ENCODE assay signal across 16 cellular contexts in genomic region chr18:63283305-63283704, GRCh38. TPM values are rescaled to one million over a fixed set of nuclear protein-coding genes. Genes with fewer than 3 reads are reported as not detected.
DNase-seq lines count a peak whose midpoint lies in the region; ATAC-seq, FAIRE-seq and TF ChIP-seq lines count a peak whose summit lies in the region.
"Had no signal": no experiment of that assay in that cellular context is flagged by ENCODE, and none has a peak within 500 bp of the region (broad histone marks: within the 10 kb centered on the region; RNA-seq: fewer than 3 reads in every experiment).

No MANE protein-coding gene starts in this region.

- no peak overlapping the region for H3K4me3 Mint-ChIP-seq in activated T-helper 17 cell treated with anti-CD3 and anti-CD28 coated beads, Interleukin-2, amount 50 U/mL, for 72 hours
- peak overlapping the region; percentile 89 for H3K4me3 Mint-ChIP-seq in memory B cell

- DNase-seq in GM19239 (ENCODE audit: insufficient read length, low spot score) (no peak), memory B cell (ENCODE audit: low spot score in 2 of 2) (no peak), globus pallidus (ENCODE audit: low spot score) (no peak), ovary (no peak)
- DNase-seq: AML-193; CD4-positive, alpha-beta memory T cell; DND-41; GF-D8; NCI-H187 treated with DMSO at 0.1 percent for 48 hours; NCI-H446 treated with DMSO at 0.1 percent for 48 hours had no signal

- intact Hi-C loops in ovary (cut with DNase I), result loop anchor here in 1 of 4 donors (5.0 to 10.0 kb wide), 2 partner anchors 34 to 139 kb away; partner anchors contain the start of gene BCL2

- TF ChIP-seq CTCF in ovary (IDR thresholded peaks at IDR 0.05), result no peak

- TF ChIP-seq POLR2A in GM18505 (IDR thresholded peaks at IDR 0.05; ENCODE audit: borderline replicate concordance, extremely low read depth, insufficient read depth, insufficient read length) (no peak), ovary (IDR thresholded peaks at IDR 0.05) (no peak)

- H3K27me3 Mint-ChIP-seq in activated T-helper 17 cell treated with anti-CD3 and anti-CD28 coated beads, Interleukin-2, amount 50 U/mL, for 72 hours, result no peaks in the 10 kb centered on the region
- no peaks in the 10 kb centered on the region for H3K27me3 Mint-ChIP-seq in memory B cell
- H3K27me3 Mint-ChIP-seq: CD4-positive, alpha-beta memory T cell had no signal

- H3K4me3 ChIP-seq in subcutaneous abdominal adipose tissue (ENCODE audit: low read depth in 1 of 5, low read length in 5 of 5), result no peak overlapping the region
- H3K4me3 ChIP-seq in ovary, result no peak overlapping the region

- H3K4me1 ChIP-seq in subcutaneous abdominal adipose tissue (ENCODE audit: control insufficient read depth in 5 of 5, insufficient read depth in 5 of 5, low read length in 5 of 5) (peaks cover 0 to 53% (median 15%) of the 10 kb centered on the region in 5 donors), ovary (ENCODE audit: insufficient read depth) (peaks cover 30% of the 10 kb centered on the region)

- H3K9ac ChIP-seq in subcutaneous abdominal adipose tissue (ENCODE audit: low read length in 5 of 5), result no peak overlapping the region

- H3K9me3 Mint-ChIP-seq in activated T-helper 17 cell treated with anti-CD3 and anti-CD28 coated beads, Interleukin-2, amount 50 U/mL, for 72 hours, result no peaks in the 10 kb centered on the region
- peaks cover 4% of the 10 kb centered on the region for H3K9me3 Mint-ChIP-seq in memory B cell

- peak overlapping the region; percentile 39 for H3K27ac Mint-ChIP-seq in activated T-helper 17 cell treated with anti-CD3 and anti-CD28 coated beads, Interleukin-2, amount 50 U/mL, for 72 hours
- no peak overlapping the region for H3K27ac Mint-ChIP-seq in memory B cell

- peaks cover 42% of the 10 kb centered on the region for H3K4me1 Mint-ChIP-seq in activated T-helper 17 cell treated with anti-CD3 and anti-CD28 coated beads, Interleukin-2, amount 50 U/mL, for 72 hours
- H3K4me1 Mint-ChIP-seq in memory B cell, result peaks cover 48% of the 10 kb centered on the region

- WGBS in ovary, 3 donors, result 55 to 80% (median 77%) methylated on average over 7 of the region's 7 CpGs

- H3K27ac ChIP-seq in subcutaneous abdominal adipose tissue (ENCODE audit: low read depth, low read length), result peak overlapping the region; percentile 45
- H3K27ac ChIP-seq in ovary, result peak overlapping the region in 1 of 2 donors; percentile 18

- H3K36me3 Mint-ChIP-seq in activated T-helper 17 cell treated with anti-CD3 and anti-CD28 coated beads, Interleukin-2, amount 50 U/mL, for 72 hours (ENCODE audit: low read depth), result no peaks in the 10 kb centered on the region
- peaks cover 22% of the 10 kb centered on the region for H3K36me3 Mint-ChIP-seq in memory B cell

- H3K27me3 ChIP-seq in subcutaneous abdominal adipose tissue (ENCODE audit: control insufficient read depth in 5 of 5, insufficient read depth in 4 of 5, low read length in 5 of 5) (no peaks in the 10 kb centered on the region), ovary (no peaks in the 10 kb centered on the region)

- peaks cover 0 to 7% (median 0%) of the 10 kb centered on the region in 5 donors for H3K36me3 ChIP-seq in subcutaneous abdominal adipose tissue (ENCODE audit: control insufficient read depth in 5 of 5, insufficient read depth in 5 of 5, low read length in 5 of 5)
- H3K36me3 ChIP-seq in ovary, result no peaks in the 10 kb centered on the region

- no peak for ATAC-seq in activated T-helper 17 cell treated with anti-CD3 and anti-CD28 coated beads, Interleukin-2, amount 50 U/mL, for 72 hours (replicated peaks)
- ATAC-seq in memory B cell (ENCODE audit: low read depth) (no peak), HG02840 (IDR thresholded peaks at IDR 0.05; ENCODE audit: low FRiP score, unreplicated experiment) (no peak), GM18505 (IDR thresholded peaks at IDR 0.05; ENCODE audit: unreplicated experiment) (no peak)
- ATAC-seq: HepG2 had no signal

- TF ChIP-seq EP300 in ovary (IDR thresholded peaks at IDR 0.05), result no peak

- H3K9me3 ChIP-seq in subcutaneous abdominal adipose tissue (ENCODE audit: control insufficient read depth in 5 of 5, low read length in 5 of 5) (no peaks in the 10 kb centered on the region), ovary (no peaks in the 10 kb centered on the region)

- peak; percentile 57 for FAIRE-seq in GM19239 (lab: Jason Lieb, UNC)
- FAIRE-seq: H54, HepG2 had no signal

RNA-seq across cellular contexts. Expression of gene BCL2, which starts 36.3 kb away (rescaled TPM):
- 100 to 1,000 TPM in 1 of 2 donors, 10 to 100 TPM in 1; 95.4 to 269 TPM for total RNA-seq in activated T-helper 17 cell treated with anti-CD3 and anti-CD28 coated beads, Interleukin-2, amount 50 U/mL, for 72 hours
- 10 to 100 TPM; 32.6 to 43.9 (median 36.8) TPM for total RNA-seq in ovary
- 10 to 100 TPM; 13.7 to 24.0 TPM for polyA plus RNA-seq in ovary
